1 cellular context compared by ENCODE assay signal in genomic region chr3:41223691-41224090, GRCh38.
TF ChIP-seq lines count a peak whose summit lies in the region.

No MANE protein-coding gene starts in this region.

TF ChIP-seq in SK-N-SH treated with all-trans-retinoic acid at 6 μM for 48 hours, 23 proteins besides CTCF, POLR2A, EP300 and RAD21 (continued from another document):
- no peak for TF ChIP-seq POU6F1 (CRISPR knock-in tag; IDR thresholded peaks at IDR 0.05; ENCODE audit: borderline replicate concordance, low read depth)
